10 cellular contexts compared by ENCODE assay signal in the genomic region with DNA sequence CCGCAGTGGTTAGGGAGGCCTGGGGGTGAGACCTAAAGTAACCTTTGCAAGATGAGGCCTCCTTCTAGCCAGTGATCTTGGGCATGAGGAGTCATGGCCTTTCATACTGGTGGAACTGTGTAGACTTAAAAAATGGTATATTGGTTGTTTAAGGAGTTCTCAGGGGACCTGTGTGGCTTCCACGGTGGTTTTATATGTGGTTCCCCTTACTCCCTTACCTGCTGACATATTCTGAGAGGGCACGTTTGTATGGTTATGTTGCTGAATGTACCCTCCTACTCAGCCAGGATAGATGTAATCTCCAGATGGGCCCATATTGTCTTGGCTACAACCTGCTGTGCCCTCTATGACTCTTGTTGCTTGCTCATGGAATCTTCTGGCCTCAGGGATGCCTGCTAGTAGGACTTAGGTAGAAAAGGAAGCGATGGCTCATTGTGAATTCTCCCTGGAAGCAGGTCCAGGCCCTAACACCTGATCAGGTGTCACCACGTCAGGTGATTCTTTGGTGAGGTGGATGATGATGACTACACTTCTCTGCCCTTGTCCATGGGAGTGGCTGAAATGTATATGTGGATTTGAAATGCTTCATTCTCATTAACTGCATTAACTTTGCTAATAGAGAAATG. TPM values are rescaled to one million over a fixed set of nuclear protein-coding genes. Genes with fewer than 3 reads are reported as not detected.
DNase-seq lines count a peak whose midpoint lies in the region; ATAC-seq and TF ChIP-seq lines count a peak whose summit lies in the region.
"Had no signal": no experiment of that assay in that cellular context is flagged by ENCODE, and none has a peak within 500 bp of the region (broad histone marks: within the 10 kb centered on the region; RNA-seq: fewer than 3 reads in every experiment).

No MANE protein-coding gene starts in this region.

- no peak overlapping the region for H3K4me3 Mint-ChIP-seq in activated T-cell treated with anti-CD3 and anti-CD28 coated beads, Interleukin-2, amount 50 U/mL, for 24 hours
- no peak overlapping the region for H3K4me3 Mint-ChIP-seq in stimulated activated naive CD8-positive, alpha-beta T cell treated with anti-CD3 and anti-CD28 coated beads, Interleukin-15, amount 100 ng/mL, for 72 hours
- H3K4me3 Mint-ChIP-seq: activated T-cell treated with anti-CD3 and anti-CD28 coated beads, Interleukin-2, amount 50 U/mL, for 4 hours had no signal

- no peaks in the 10 kb centered on the region for H3K27me3 Mint-ChIP-seq in activated T-cell treated with anti-CD3 and anti-CD28 coated beads, Interleukin-2, amount 50 U/mL, for 24 hours
- H3K27me3 Mint-ChIP-seq in stimulated activated naive CD8-positive, alpha-beta T cell treated with anti-CD3 and anti-CD28 coated beads, Interleukin-15, amount 100 ng/mL, for 72 hours: no peaks in the 10 kb centered on the region

- H3K4me1 Mint-ChIP-seq in activated T-cell treated with anti-CD3 and anti-CD28 coated beads, Interleukin-2, amount 50 U/mL, for 24 hours (ENCODE audit: low read depth): peaks cover 43% of the 10 kb centered on the region
- H3K4me1 Mint-ChIP-seq in stimulated activated naive CD8-positive, alpha-beta T cell treated with anti-CD3 and anti-CD28 coated beads, Interleukin-15, amount 100 ng/mL, for 72 hours: peaks cover 39% of the 10 kb centered on the region

- H3K9me3 Mint-ChIP-seq in activated T-cell treated with anti-CD3 and anti-CD28 coated beads, Interleukin-2, amount 50 U/mL, for 24 hours: peaks cover 15% of the 10 kb centered on the region
- peaks cover 6 to 9% of the 10 kb centered on the region in 2 donors for H3K9me3 Mint-ChIP-seq in stimulated activated naive CD8-positive, alpha-beta T cell treated with anti-CD3 and anti-CD28 coated beads, Interleukin-15, amount 100 ng/mL, for 72 hours
- H3K9me3 Mint-ChIP-seq: activated T-cell treated with anti-CD3 and anti-CD28 coated beads, Interleukin-2, amount 50 U/mL, for 4 hours had no signal

- H3K27ac Mint-ChIP-seq in activated T-cell treated with anti-CD3 and anti-CD28 coated beads, Interleukin-2, amount 50 U/mL, for 24 hours: peak overlapping the region; percentile 79
- H3K27ac Mint-ChIP-seq in stimulated activated naive CD8-positive, alpha-beta T cell treated with anti-CD3 and anti-CD28 coated beads, Interleukin-15, amount 100 ng/mL, for 72 hours: peak overlapping the region in 1 of 2 donors; percentile 88

- TF ChIP-seq CTCF in WI38 (IDR thresholded peaks at IDR 0.05; ENCODE audit: low read depth, low read length): no peak
- no peak for TF ChIP-seq CTCF in fibroblast of villous mesenchyme (IDR thresholded peaks at IDR 0.05; ENCODE audit: insufficient read depth, low read depth, low read length)

- peaks cover 66% of the 10 kb centered on the region for H3K36me3 Mint-ChIP-seq in activated T-cell treated with anti-CD3 and anti-CD28 coated beads, Interleukin-2, amount 50 U/mL, for 24 hours (ENCODE audit: low read depth)

- DNase-seq in activated T-cell treated with anti-CD3 and anti-CD28 coated beads, Interleukin-2, amount 50 U/mL, for 24 hours: no peak
- DNase-seq in activated T-cell treated with anti-CD3 and anti-CD28 coated beads for 4 hours: no peak
- no peak for DNase-seq in fibroblast of villous mesenchyme (ENCODE audit: low read depth)
- peak; percentile 43 to 75 for DNase-seq in stimulated activated naive CD8-positive, alpha-beta T cell treated with anti-CD3 and anti-CD28 coated beads, Interleukin-15, amount 100 ng/mL, for 72 hours
- no peak for DNase-seq in NCI-H2171 (lab: John Stamatoyannopoulos, UW)
- DNase-seq in glomerular visceral epithelial cell (ENCODE audit: extremely low spot score): no peak
- DNase-seq: activated T-cell treated with anti-CD3 and anti-CD28 coated beads, Interleukin-2, amount 50 U/mL, for 4 hours had no signal

- H3K4me3 ChIP-seq in WI38 (ENCODE audit: low read depth, low read length) (peak overlapping the region; percentile 61), fibroblast of villous mesenchyme (ENCODE audit: low read depth, low read length) (peak overlapping the region; percentile 36)
- H3K4me3 ChIP-seq: lung had no signal

- ATAC-seq in stimulated activated naive CD8-positive, alpha-beta T cell treated with anti-CD3 and anti-CD28 coated beads, Interleukin-15, amount 100 ng/mL, for 72 hours: peak; percentile 56
- no peak for ATAC-seq in HG03342 (IDR thresholded peaks at IDR 0.05; ENCODE audit: unreplicated experiment)
- ATAC-seq: activated T-cell treated with anti-CD3 and anti-CD28 coated beads, Interleukin-2, amount 50 U/mL, for 4 hours had no signal

RNA-seq across cellular contexts. Expression of gene ZNF460, which starts 1.8 kb away (rescaled TPM):
- 86.0 and 91.1 TPM in 2 replicates for total RNA-seq in fibroblast of villous mesenchyme

RNA-seq across cellular contexts. Expression of gene ZNF543, which starts 38.1 kb away (rescaled TPM):
- 9.7 and 10.4 TPM in 2 replicates for total RNA-seq in fibroblast of villous mesenchyme

RNA-seq across cellular contexts. Expression of gene ZNF805, which starts 41.7 kb away (rescaled TPM):
- 28.1 and 29.3 TPM in 2 replicates for total RNA-seq in fibroblast of villous mesenchyme

RNA-seq across cellular contexts. Expression of gene AURKC, which starts 51.3 kb away (rescaled TPM):
- 0.43 and 0.64 TPM in 2 replicates for total RNA-seq in fibroblast of villous mesenchyme

Comparison
In these comparisons a context has a peak if more than half of its experiments do, and no peak if none do; other contexts are left out.
1. DNase-seq: peak in stimulated activated naive CD8-positive, alpha-beta T cell treated with anti-CD3 and anti-CD28 coated beads, Interleukin-15, amount 100 ng/mL, for 72 hours (2 of 2); none in activated T-cell treated with anti-CD3 and anti-CD28 coated beads, Interleukin-2, amount 50 U/mL, for 24 hours (single experiment), activated T-cell treated with anti-CD3 and anti-CD28 coated beads for 4 hours (single experiment), fibroblast of villous mesenchyme (single experiment), NCI-H2171 (single experiment) and glomerular visceral epithelial cell (single experiment).